In the genomic region with DNA sequence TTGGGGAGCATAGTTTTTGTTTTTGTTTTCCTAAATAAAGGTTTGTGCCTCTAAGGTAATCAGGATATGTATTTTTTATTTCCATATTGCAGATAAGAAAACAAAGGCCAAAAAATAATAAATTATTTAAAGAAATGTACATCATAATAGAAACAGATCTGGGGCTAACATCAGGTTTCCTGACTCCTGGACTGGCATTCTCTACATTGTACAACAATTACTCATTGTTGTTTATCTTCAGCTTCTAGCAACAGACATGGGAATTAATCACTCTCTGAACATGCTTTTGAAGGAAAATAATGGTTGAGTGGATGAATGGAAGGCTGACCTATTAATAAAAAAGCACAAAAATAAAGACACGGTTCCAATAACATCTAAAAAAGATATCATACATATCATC, we compare ENCODE assay signal across 14 cellular contexts.
A peak's percentile ranks its signal among the peaks of the same experiment; 100 is the strongest.
DNase-seq lines count a peak whose midpoint lies in the region; ATAC-seq and TF ChIP-seq lines count a peak whose summit lies in the region.
"Had no signal": no experiment of that assay in that cellular context is flagged by ENCODE, and none has a peak within 500 bp of the region (broad histone marks: within the 10 kb centered on the region; RNA-seq: fewer than 3 reads in every experiment).

No MANE protein-coding gene starts in this region.

- DNase-seq in EL (peak; percentile 79), SK-N-SH (no peak), fibroblast of lung (ENCODE audit: low read depth in 2 of 2) (peak in 1 of 2 donors; percentile 84), osteoblast (ENCODE audit: insufficient read length, low spot score, missing footprints) (peak; percentile 53), upper lobe of right lung (no peak), HuH-7 (ENCODE audit: low spot score) (no peak)
- no peak for DNase-seq in activated CD8-positive, alpha-beta memory T cell treated with anti-CD3 and anti-CD28 coated beads, Interleukin-2, amount 50 U/mL, for 48 hours
- DNase-seq: activated CD8-positive, alpha-beta memory T cell treated with anti-CD3 and anti-CD28 coated beads, Interleukin-2, amount 10 ng/mL, durations not matched to agents 7 days and 5 days; C1 segment of cervical spinal cord; gastrocnemius medialis; psoas muscle; stimulated activated CD4-positive, alpha-beta T cell treated with anti-CD3 and anti-CD28 coated beads, Interleukin-2, amount 100 ng/mL, for 48 hours had no signal

- H3K9ac ChIP-seq in SK-N-SH, result peak overlapping the region; percentile 60; the same call in 1 of the 2 replicates
- H3K9ac ChIP-seq in fibroblast of lung (ENCODE audit: insufficient read depth, low read length), result no peak overlapping the region

- H3K4me3 ChIP-seq in SK-N-SH (ENCODE audit: low read depth in 2 of 2, low read length in 1 of 2) (peak overlapping the region in 1 of 2 experiments; percentile 20; a peak in 1 of 4 replicates), fibroblast of lung (replicated peaks in 1 of 4; ENCODE audit: control extremely low read depth in 1 of 4, insufficient read depth in 1 of 4, low read depth in 3 of 4, low read length in 4 of 4) (no peak overlapping the region), osteoblast (ENCODE audit: insufficient read depth, low read length) (no peak overlapping the region), upper lobe of right lung (no peak overlapping the region)
- H3K4me3 ChIP-seq: gastrocnemius medialis, psoas muscle had no signal

- H3K4me1 ChIP-seq in SK-N-SH (ENCODE audit: control insufficient read depth in 1 of 2, insufficient read depth in 2 of 2, low read depth in 1 of 2, low read length in 1 of 2) (peaks cover 0 to 7% of the 10 kb centered on the region in 2 experiments; a peak in 1 of 4 replicates), fibroblast of lung (ENCODE audit: control insufficient read depth, extremely low read depth, insufficient read depth, low read length) (no peaks in the 10 kb centered on the region), osteoblast (ENCODE audit: insufficient read depth, low read length) (peaks cover 20% of the 10 kb centered on the region), upper lobe of right lung (no peaks in the 10 kb centered on the region)
- H3K4me1 ChIP-seq: gastrocnemius medialis, psoas muscle had no signal

- H3K4me2 ChIP-seq in SK-N-SH (peak overlapping the region; percentile 47; the same call in 1 of the 2 replicates), fibroblast of lung (ENCODE audit: extremely low read depth, insufficient read depth, low read length) (peak overlapping the region; percentile 59), osteoblast (ENCODE audit: insufficient read depth, low read length) (peak overlapping the region; percentile 34)

- no peaks in the 10 kb centered on the region for H3K9me2 ChIP-seq in SK-N-SH

- H3K36me3 ChIP-seq in SK-N-SH (replicated peaks in 1 of 2; ENCODE audit: control insufficient read depth in 1 of 2, insufficient read depth in 2 of 2, low read length in 1 of 2), result no peaks in the 10 kb centered on the region
- no peaks in the 10 kb centered on the region for H3K36me3 ChIP-seq in fibroblast of lung (ENCODE audit: control insufficient read depth, insufficient read depth, low read length)
- H3K36me3 ChIP-seq in osteoblast (ENCODE audit: insufficient read depth, low read length), result no peaks in the 10 kb centered on the region
- H3K36me3 ChIP-seq in upper lobe of right lung, result no peaks in the 10 kb centered on the region
- H3K36me3 ChIP-seq: gastrocnemius medialis had no signal

- H3K9me3 ChIP-seq in SK-N-SH (no peaks in the 10 kb centered on the region), fibroblast of lung (ENCODE audit: control insufficient read depth, insufficient read depth, low read depth, low read length) (no peaks in the 10 kb centered on the region), osteoblast (ENCODE audit: low read depth, low read length) (no peaks in the 10 kb centered on the region), upper lobe of right lung (no peaks in the 10 kb centered on the region)
- H3K9me3 ChIP-seq: gastrocnemius medialis, psoas muscle had no signal

- no peaks in the 10 kb centered on the region for H4K20me1 ChIP-seq in SK-N-SH (ENCODE audit: insufficient read depth)
- H4K20me1 ChIP-seq in fibroblast of lung (ENCODE audit: control insufficient read depth, extremely low read depth, insufficient read depth, low read length), result no peaks in the 10 kb centered on the region
- H4K20me1 ChIP-seq in osteoblast (ENCODE audit: insufficient read depth, low read length), result no peaks in the 10 kb centered on the region

- no peak for TF ChIP-seq CTCF in SK-N-SH (IDR thresholded peaks at IDR 0.05)
- TF ChIP-seq CTCF in fibroblast of lung (conservative IDR thresholded peaks at IDR 0.05 in 1 of 2, IDR thresholded peaks at IDR 0.05 in 1 of 2; ENCODE audit: low read depth in 1 of 2, low read length in 2 of 2), result no peak
- TF ChIP-seq CTCF in osteoblast (IDR thresholded peaks at IDR 0.05; ENCODE audit: extremely low read depth, low read depth, low read length), result no peak
- no peak for TF ChIP-seq CTCF in upper lobe of right lung (IDR thresholded peaks at IDR 0.05)

- POLR2A ChIA-PET in SK-N-SH (lab: Yijun Ruan, JAX), result no interaction called here

- CTCF ChIA-PET in SK-N-SH (lab: Yijun Ruan, JAX), result interaction anchor here (0.9 to 12.8 kb wide), 2 partner anchors 13 to 39 kb away, joined by 3 to 116 read pairs; no protein-coding TSS in a partner anchor

- H2AFZ ChIP-seq in SK-N-SH (ENCODE audit: low read depth) (peak overlapping the region; percentile 36; the same call in 1 of the 2 replicates), fibroblast of lung (ENCODE audit: low read length) (no peak overlapping the region), osteoblast (ENCODE audit: low read length) (no peak overlapping the region)

- 0% methylated on average over 1 of the region's 1 CpG for WGBS in SK-N-SH (ENCODE audit: low lambda C conversion rate)

- H3F3A ChIP-seq in SK-N-SH (replicated peaks; ENCODE audit: insufficient read depth), result peaks cover 17% of the 10 kb centered on the region

- H3K27me3 ChIP-seq in SK-N-SH (ENCODE audit: insufficient read depth) (no peaks in the 10 kb centered on the region), fibroblast of lung (ENCODE audit: control insufficient read depth, insufficient read depth, low read length) (no peaks in the 10 kb centered on the region), osteoblast (ENCODE audit: insufficient read depth, low read length) (no peaks in the 10 kb centered on the region), upper lobe of right lung (no peaks in the 10 kb centered on the region)
- H3K27me3 ChIP-seq: gastrocnemius medialis had no signal

- no peak for TF ChIP-seq RAD21 in SK-N-SH (IDR thresholded peaks at IDR 0.05; ENCODE audit: low read length)

- peak; percentile 35 to 86 for TF ChIP-seq EP300 in SK-N-SH (IDR thresholded peaks at IDR 0.05; ENCODE audit: borderline replicate concordance in 1 of 2, low read depth in 1 of 2, low read length in 1 of 2)

- no peak for ATAC-seq in activated CD4-positive, CD25-positive, alpha-beta regulatory T cell treated with anti-CD3 and anti-CD28 coated beads, Interleukin-2, amount 50 U/mL, for 24 hours
- no peak for ATAC-seq in upper lobe of right lung
- ATAC-seq: activated CD8-positive, alpha-beta memory T cell treated with anti-CD3 and anti-CD28 coated beads, Interleukin-2, amount 10 ng/mL, durations not matched to agents 7 days and 5 days; activated naive CD4-positive, alpha-beta T cell treated with anti-CD3 and anti-CD28 coated beads, Interleukin-2, amount 50 U/mL, for 72 hours; gastrocnemius medialis; psoas muscle had no signal

- intact Hi-C loops in upper lobe of right lung (cut with DNase I), result no loop called here

- H3K79me2 ChIP-seq in SK-N-SH (ENCODE audit: insufficient read depth), result no peaks in the 10 kb centered on the region
- H3K79me2 ChIP-seq in fibroblast of lung (ENCODE audit: control insufficient read depth, insufficient read depth, low read length), result no peaks in the 10 kb centered on the region
- H3K79me2 ChIP-seq in osteoblast (ENCODE audit: insufficient read depth, low read length), result no peaks in the 10 kb centered on the region

- peak overlapping the region; percentile 76 to 87; a peak in 3 of 4 replicates for H3K27ac ChIP-seq in SK-N-SH (ENCODE audit: low read depth in 2 of 2, low read length in 1 of 2)
- H3K27ac ChIP-seq in fibroblast of lung (ENCODE audit: insufficient read depth, low read length), result no peak overlapping the region
- peak overlapping the region; percentile 72 for H3K27ac ChIP-seq in osteoblast (ENCODE audit: low read depth, low read length)
- H3K27ac ChIP-seq in upper lobe of right lung, result no peak overlapping the region
- H3K27ac ChIP-seq: gastrocnemius medialis, psoas muscle had no signal

TF ChIP-seq in SK-N-SH, 30 proteins besides CTCF, POLR2A, EP300 and RAD21 (continues in another document):
- TF ChIP-seq TCF12 (IDR thresholded peaks at IDR 0.05) (peak; percentile 83), CHD2 (IDR thresholded peaks at IDR 0.05; ENCODE audit: low read length, partially characterized antibody) (no peak), RFX5 (IDR thresholded peaks at IDR 0.05; ENCODE audit: low read length) (no peak), FOSL2 (IDR thresholded peaks at IDR 0.05; ENCODE audit: borderline replicate concordance, low read depth) (peak; percentile 85), NFIC (IDR thresholded peaks at IDR 0.05; ENCODE audit: borderline replicate concordance) (peak; percentile 52; the same call in 1 of the 2 replicates), FOXJ3 (CRISPR knock-in tag; IDR thresholded peaks at IDR 0.05) (no peak), NRF1 (IDR thresholded peaks at IDR 0.05; ENCODE audit: low read depth, low read length) (no peak), SMC3 (IDR thresholded peaks at IDR 0.05; ENCODE audit: low read depth, low read length) (no peak), YY1 (IDR thresholded peaks at IDR 0.05; ENCODE audit: low read depth) (no peak)
- TF ChIP-seq, protein P1, sequence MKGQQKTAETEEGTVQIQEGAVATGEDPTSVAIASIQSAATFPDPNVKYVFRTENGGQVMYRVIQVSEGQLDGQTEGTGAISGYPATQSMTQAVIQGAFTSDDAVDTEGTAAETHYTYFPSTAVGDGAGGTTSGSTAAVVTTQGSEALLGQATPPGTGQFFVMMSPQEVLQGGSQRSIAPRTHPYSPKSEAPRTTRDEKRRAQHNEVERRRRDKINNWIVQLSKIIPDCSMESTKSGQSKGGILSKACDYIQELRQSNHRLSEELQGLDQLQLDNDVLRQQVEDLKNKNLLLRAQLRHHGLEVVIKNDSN (IDR thresholded peaks at IDR 0.05; ENCODE audit: borderline replicate concordance, low read depth), result no peak
- TF ChIP-seq, protein P2, sequence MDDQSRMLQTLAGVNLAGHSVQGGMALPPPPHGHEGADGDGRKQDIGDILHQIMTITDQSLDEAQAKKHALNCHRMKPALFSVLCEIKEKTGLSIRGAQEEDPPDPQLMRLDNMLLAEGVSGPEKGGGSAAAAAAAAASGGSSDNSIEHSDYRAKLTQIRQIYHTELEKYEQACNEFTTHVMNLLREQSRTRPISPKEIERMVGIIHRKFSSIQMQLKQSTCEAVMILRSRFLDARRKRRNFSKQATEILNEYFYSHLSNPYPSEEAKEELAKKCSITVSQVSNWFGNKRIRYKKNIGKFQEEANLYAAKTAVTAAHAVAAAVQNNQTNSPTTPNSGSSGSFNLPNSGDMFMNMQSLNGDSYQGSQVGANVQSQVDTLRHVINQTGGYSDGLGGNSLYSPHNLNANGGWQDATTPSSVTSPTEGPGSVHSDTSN (IDR thresholded peaks at IDR 0.05), result peak; percentile 94

Comparison
In these comparisons a context has a peak if more than half of its experiments do, and no peak if none do; other contexts are left out.
1. DNase-seq: peak in EL (single experiment) and osteoblast (single experiment); none in SK-N-SH (single experiment), activated CD8-positive, alpha-beta memory T cell treated with anti-CD3 and anti-CD28 coated beads, Interleukin-2, amount 50 U/mL, for 48 hours (single experiment), upper lobe of right lung (single experiment) and HuH-7 (single experiment).
2. H3K27ac ChIP-seq: peak in SK-N-SH (2 of 2) and osteoblast (single experiment); none in fibroblast of lung (single experiment) and upper lobe of right lung (single experiment).
3. Peak in every context shown above with its lines, with median percentiles within 50 percentile points of each other: H3K4me2 ChIP-seq.